Comparison of ENCODE assay signal across 1 cellular context in genomic region chr1:7262611-7263010, GRCh38.
TF ChIP-seq lines count a peak whose summit lies in the region.

No MANE protein-coding gene starts in this region.

TF ChIP-seq in H1, 55 proteins besides CTCF, POLR2A, EP300 and RAD21 (continued from another document):
- TF ChIP-seq RFX5 (IDR thresholded peaks at IDR 0.05; ENCODE audit: borderline replicate concordance, low read depth, low read length) (no peak), CBX8 (IDR thresholded peaks at IDR 0.05; ENCODE audit: borderline replicate concordance, low read depth, low read length) (no peak), CEBPB (IDR thresholded peaks at IDR 0.05; ENCODE audit: low read depth, low read length) (no peak), RBBP5 (IDR thresholded peaks at IDR 0.05; ENCODE audit: borderline replicate concordance, low read depth, low read length) (no peak), SIRT6 (IDR thresholded peaks at IDR 0.05; ENCODE audit: low read length) (no peak), TBP (IDR thresholded peaks at IDR 0.05; ENCODE audit: low read depth, low read length) (no peak), SP1 (IDR thresholded peaks at IDR 0.05; ENCODE audit: low read depth, low read length) (no peak)
- TF ChIP-seq, protein P1, sequence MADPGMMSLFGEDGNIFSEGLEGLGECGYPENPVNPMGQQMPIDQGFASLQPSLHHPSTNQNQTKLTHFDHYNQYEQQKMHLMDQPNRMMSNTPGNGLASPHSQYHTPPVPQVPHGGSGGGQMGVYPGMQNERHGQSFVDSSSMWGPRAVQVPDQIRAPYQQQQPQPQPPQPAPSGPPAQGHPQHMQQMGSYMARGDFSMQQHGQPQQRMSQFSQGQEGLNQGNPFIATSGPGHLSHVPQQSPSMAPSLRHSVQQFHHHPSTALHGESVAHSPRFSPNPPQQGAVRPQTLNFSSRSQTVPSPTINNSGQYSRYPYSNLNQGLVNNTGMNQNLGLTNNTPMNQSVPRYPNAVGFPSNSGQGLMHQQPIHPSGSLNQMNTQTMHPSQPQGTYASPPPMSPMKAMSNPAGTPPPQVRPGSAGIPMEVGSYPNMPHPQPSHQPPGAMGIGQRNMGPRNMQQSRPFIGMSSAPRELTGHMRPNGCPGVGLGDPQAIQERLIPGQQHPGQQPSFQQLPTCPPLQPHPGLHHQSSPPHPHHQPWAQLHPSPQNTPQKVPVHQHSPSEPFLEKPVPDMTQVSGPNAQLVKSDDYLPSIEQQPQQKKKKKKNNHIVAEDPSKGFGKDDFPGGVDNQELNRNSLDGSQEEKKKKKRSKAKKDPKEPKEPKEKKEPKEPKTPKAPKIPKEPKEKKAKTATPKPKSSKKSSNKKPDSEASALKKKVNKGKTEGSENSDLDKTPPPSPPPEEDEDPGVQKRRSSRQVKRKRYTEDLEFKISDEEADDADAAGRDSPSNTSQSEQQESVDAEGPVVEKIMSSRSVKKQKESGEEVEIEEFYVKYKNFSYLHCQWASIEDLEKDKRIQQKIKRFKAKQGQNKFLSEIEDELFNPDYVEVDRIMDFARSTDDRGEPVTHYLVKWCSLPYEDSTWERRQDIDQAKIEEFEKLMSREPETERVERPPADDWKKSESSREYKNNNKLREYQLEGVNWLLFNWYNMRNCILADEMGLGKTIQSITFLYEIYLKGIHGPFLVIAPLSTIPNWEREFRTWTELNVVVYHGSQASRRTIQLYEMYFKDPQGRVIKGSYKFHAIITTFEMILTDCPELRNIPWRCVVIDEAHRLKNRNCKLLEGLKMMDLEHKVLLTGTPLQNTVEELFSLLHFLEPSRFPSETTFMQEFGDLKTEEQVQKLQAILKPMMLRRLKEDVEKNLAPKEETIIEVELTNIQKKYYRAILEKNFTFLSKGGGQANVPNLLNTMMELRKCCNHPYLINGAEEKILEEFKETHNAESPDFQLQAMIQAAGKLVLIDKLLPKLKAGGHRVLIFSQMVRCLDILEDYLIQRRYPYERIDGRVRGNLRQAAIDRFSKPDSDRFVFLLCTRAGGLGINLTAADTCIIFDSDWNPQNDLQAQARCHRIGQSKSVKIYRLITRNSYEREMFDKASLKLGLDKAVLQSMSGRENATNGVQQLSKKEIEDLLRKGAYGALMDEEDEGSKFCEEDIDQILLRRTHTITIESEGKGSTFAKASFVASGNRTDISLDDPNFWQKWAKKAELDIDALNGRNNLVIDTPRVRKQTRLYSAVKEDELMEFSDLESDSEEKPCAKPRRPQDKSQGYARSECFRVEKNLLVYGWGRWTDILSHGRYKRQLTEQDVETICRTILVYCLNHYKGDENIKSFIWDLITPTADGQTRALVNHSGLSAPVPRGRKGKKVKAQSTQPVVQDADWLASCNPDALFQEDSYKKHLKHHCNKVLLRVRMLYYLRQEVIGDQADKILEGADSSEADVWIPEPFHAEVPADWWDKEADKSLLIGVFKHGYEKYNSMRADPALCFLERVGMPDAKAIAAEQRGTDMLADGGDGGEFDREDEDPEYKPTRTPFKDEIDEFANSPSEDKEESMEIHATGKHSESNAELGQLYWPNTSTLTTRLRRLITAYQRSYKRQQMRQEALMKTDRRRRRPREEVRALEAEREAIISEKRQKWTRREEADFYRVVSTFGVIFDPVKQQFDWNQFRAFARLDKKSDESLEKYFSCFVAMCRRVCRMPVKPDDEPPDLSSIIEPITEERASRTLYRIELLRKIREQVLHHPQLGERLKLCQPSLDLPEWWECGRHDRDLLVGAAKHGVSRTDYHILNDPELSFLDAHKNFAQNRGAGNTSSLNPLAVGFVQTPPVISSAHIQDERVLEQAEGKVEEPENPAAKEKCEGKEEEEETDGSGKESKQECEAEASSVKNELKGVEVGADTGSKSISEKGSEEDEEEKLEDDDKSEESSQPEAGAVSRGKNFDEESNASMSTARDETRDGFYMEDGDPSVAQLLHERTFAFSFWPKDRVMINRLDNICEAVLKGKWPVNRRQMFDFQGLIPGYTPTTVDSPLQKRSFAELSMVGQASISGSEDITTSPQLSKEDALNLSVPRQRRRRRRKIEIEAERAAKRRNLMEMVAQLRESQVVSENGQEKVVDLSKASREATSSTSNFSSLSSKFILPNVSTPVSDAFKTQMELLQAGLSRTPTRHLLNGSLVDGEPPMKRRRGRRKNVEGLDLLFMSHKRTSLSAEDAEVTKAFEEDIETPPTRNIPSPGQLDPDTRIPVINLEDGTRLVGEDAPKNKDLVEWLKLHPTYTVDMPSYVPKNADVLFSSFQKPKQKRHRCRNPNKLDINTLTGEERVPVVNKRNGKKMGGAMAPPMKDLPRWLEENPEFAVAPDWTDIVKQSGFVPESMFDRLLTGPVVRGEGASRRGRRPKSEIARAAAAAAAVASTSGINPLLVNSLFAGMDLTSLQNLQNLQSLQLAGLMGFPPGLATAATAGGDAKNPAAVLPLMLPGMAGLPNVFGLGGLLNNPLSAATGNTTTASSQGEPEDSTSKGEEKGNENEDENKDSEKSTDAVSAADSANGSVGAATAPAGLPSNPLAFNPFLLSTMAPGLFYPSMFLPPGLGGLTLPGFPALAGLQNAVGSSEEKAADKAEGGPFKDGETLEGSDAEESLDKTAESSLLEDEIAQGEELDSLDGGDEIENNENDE (IDR thresholded peaks at IDR 0.05; ENCODE audit: insufficient replicate concordance, low read length) = no peak
- TF ChIP-seq, protein P2, sequence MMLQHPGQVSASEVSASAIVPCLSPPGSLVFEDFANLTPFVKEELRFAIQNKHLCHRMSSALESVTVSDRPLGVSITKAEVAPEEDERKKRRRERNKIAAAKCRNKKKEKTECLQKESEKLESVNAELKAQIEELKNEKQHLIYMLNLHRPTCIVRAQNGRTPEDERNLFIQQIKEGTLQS (IDR thresholded peaks at IDR 0.05; ENCODE audit: insufficient read depth, low read depth, low read length) = no peak
